ENCODE assay signal across 13 cellular contexts in the genomic region with DNA sequence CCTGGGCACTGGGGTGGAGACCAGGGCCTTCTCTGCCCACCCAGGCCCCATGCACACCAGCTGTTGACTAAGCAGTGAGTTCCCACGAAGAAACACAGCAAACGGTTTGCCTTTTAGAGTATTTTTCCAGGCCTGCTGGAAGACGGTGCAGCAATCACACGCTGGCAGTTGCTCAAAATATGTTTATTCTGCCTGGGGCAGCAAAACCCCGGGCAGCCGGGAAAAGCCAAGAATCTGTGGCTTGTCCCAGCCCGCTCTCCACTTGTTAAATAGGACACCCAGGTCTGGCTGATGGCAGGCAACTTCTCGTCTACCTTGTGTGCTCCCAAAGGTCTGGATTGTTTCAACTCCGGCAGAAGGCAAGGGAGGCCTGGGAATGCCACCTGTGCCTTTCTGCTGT. TPM values are rescaled to one million over a fixed set of nuclear protein-coding genes. Genes with fewer than 3 reads are reported as not detected.
A peak's percentile ranks its signal among the peaks of the same experiment; 100 is the strongest.
DNase-seq lines count a peak whose midpoint lies in the region; ATAC-seq and TF ChIP-seq lines count a peak whose summit lies in the region.
"Had no signal": no experiment of that assay in that cellular context is flagged by ENCODE, and none has a peak within 500 bp of the region (broad histone marks: within the 10 kb centered on the region; RNA-seq: fewer than 3 reads in every experiment).

No MANE protein-coding gene starts in this region.

- intact Hi-C loops in dorsolateral prefrontal cortex (cut with DNase I), result no loop called here
- intact Hi-C loops in posterior vena cava (cut with DNase I), result loop anchor here in 1 of 2 donors (5.0 kb wide), 1 partner anchor 71 kb away; no protein-coding TSS in a partner anchor

- ATAC-seq in GM19455 (IDR thresholded peaks at IDR 0.05; ENCODE audit: unreplicated experiment) (no peak), GM19452 (IDR thresholded peaks at IDR 0.05; ENCODE audit: unreplicated experiment) (no peak), HG02884 (IDR thresholded peaks at IDR 0.05; ENCODE audit: unreplicated experiment) (no peak)
- ATAC-seq: activated CD4-positive, alpha-beta T cell treated with anti-CD3 and anti-CD28 coated beads for 36 hours; activated T-helper 17 cell treated with anti-CD3 and anti-CD28 coated beads, Interleukin-2, amount 50 U/mL, for 72 hours had no signal

- peak overlapping the region in 34 of 59 donors; percentile 4 to 77 (median 51) for H3K27ac ChIP-seq in dorsolateral prefrontal cortex
- H3K27ac ChIP-seq: HL-60, left ventricle myocardium inferior had no signal

- no peak for TF ChIP-seq CTCF in dorsolateral prefrontal cortex (IDR thresholded peaks at IDR 0.05 in 54 of 56, conservative IDR thresholded peaks at IDR 0.05 in 2 of 56; ENCODE audit: low read depth in 1 of 56, partially characterized antibody in 56 of 56)

- H3K27me3 ChIP-seq in dorsolateral prefrontal cortex, result no peaks in the 10 kb centered on the region

- no peak overlapping the region for H3K4me3 ChIP-seq in dorsolateral prefrontal cortex
- H3K4me3 ChIP-seq: left ventricle myocardium inferior had no signal

- DNase-seq in AG08395 (ENCODE audit: low spot score), result peak; percentile 32
- DNase-seq in NCI-H446 treated with DMSO at 0.1 percent for 48 hours (lab: John Stamatoyannopoulos, UW), result peak; percentile 25
- peak in 1 of 10 donors; percentile 76 for DNase-seq in dorsolateral prefrontal cortex
- DNase-seq in myocyte (ENCODE audit: low read depth), result peak; percentile 34
- no peak for DNase-seq in posterior vena cava (ENCODE audit: low spot score)
- DNase-seq: activated CD4-positive, alpha-beta T cell treated with anti-CD3 and anti-CD28 coated beads for 36 hours; left ventricle myocardium inferior; stimulated activated CD4-positive, alpha-beta T cell treated with anti-CD3 and anti-CD28 coated beads, Interleukin-2, amount 100 ng/mL, for 48 hours had no signal

RNA-seq across cellular contexts. Expression of gene GGACT, which starts 40.8 kb away (rescaled TPM):
- total RNA-seq in dorsolateral prefrontal cortex (10 to 100 TPM in 1 of 120 experiments, 1 to 10 TPM in 114, under 1 TPM in 5; 0.56 to 10.3 (median 2.8) TPM), myocyte (0.40 and 2.8 TPM in 2 replicates), posterior vena cava (1 to 10 TPM; 4.8 to 5.0 TPM)
- polyA plus RNA-seq in myocyte (2012), result 1.8 TPM
